ENCODE assay signal across 18 cellular contexts in the genomic region with DNA sequence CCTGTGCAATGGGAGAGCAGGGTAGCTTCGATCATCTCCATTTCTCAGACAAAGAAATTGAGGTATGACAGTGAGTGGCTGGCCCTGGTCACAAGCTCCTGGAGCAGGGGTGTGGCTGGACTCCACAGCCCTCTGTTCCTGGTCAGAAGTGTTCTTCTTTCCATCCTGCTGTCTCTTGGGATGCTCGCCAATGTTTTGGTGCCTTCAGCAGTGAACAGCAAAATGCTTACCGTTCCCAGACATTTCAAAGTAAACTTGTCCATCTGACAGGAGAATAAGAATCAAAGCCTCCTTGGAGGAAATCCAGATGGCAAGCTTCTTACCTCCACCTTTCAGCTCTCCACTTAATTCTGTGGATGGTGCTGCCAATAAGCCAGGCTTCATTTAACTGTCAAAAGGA.
DNase-seq lines count a peak whose midpoint lies in the region; TF ChIP-seq lines count a peak whose summit lies in the region.
"Had no signal": no experiment of that assay in that cellular context is flagged by ENCODE, and none has a peak within 500 bp of the region (broad histone marks: within the 10 kb centered on the region; RNA-seq: fewer than 3 reads in every experiment).

No MANE protein-coding gene starts in this region.

- no peaks in the 10 kb centered on the region for H3K4me1 ChIP-seq in prostate gland (replicated peaks)
- H3K4me1 ChIP-seq: BLaER1, Caco-2, HAP-1 had no signal

- TF ChIP-seq CTCF in 22Rv1 (IDR thresholded peaks at IDR 0.05) (no peak), VCaP (conservative IDR thresholded peaks at IDR 0.05) (no peak), prostate gland (IDR thresholded peaks at IDR 0.05) (no peak)

- H3K4me3 ChIP-seq in prostate gland = no peak overlapping the region
- H3K4me3 ChIP-seq: BLaER1, GM12878, GM23248, HAP-1 had no signal

- H3K27me3 ChIP-seq in prostate gland (replicated peaks; ENCODE audit: insufficient read depth) = no peaks in the 10 kb centered on the region
- H3K27me3 ChIP-seq: BLaER1 had no signal

- WGBS in prostate gland = 18% methylated on average over 3 of the region's 3 CpGs

- no peak for TF ChIP-seq POLR2A in prostate gland (IDR thresholded peaks at IDR 0.05)

- in situ Hi-C loops in G401 (cut with HindIII; ENCODE audit: low sequenced_read_pairs) = no loop called here

- no peaks in the 10 kb centered on the region for H3K36me3 ChIP-seq in prostate gland
- H3K36me3 ChIP-seq: BLaER1, HAP-1 had no signal

- intact Hi-C loops in prostate gland (cut with DNase I) = no loop called here

- H3K27ac ChIP-seq in 22Rv1 (peak overlapping the region; percentile 87), VCaP (peak overlapping the region; percentile 46), prostate gland (no peak overlapping the region)
- H3K27ac ChIP-seq: BLaER1, C4-2B, GM23248 had no signal

- H3K9me3 ChIP-seq in prostate gland = no peaks in the 10 kb centered on the region
- H3K9me3 ChIP-seq: BLaER1, HAP-1 had no signal

- DNase-seq in G401 (ENCODE audit: low spot score) (peak; percentile 16), prostate gland (ENCODE audit: low spot score) (peak; percentile 55), D341Med (ENCODE audit: low spot score) (no peak), HuH-7 (ENCODE audit: low spot score) (no peak)
- DNase-seq: Caco-2; CD4-positive, CD25-positive, alpha-beta regulatory T cell; CD8-positive, alpha-beta T cell; DMS153; DND-41; GDM1; GM23248; HFFc6 had no signal

Comparison
In these comparisons a context has a peak if more than half of its experiments do, and no peak if none do; other contexts are left out.
1. H3K27ac ChIP-seq: peak in 22Rv1 (single experiment) and VCaP (single experiment); none in prostate gland (0 of 2).
2. DNase-seq: peak in G401 (single experiment) and prostate gland (single experiment); none in D341Med (single experiment) and HuH-7 (single experiment).